29 cellular contexts compared by ENCODE assay signal in genomic region chr2:20960003-20960402, GRCh38.
"Had no signal": no experiment of that assay in that cellular context is flagged by ENCODE, and none has a peak within 500 bp of the region (broad histone marks: within the 10 kb centered on the region; RNA-seq: fewer than 3 reads in every experiment).

No MANE protein-coding gene starts in this region.

- H3K36me3 ChIP-seq: ascending aorta, esophagus squamous epithelium, gastroesophageal sphincter, heart right ventricle, WERI-Rb-1 had no signal

- ATAC-seq: activated CD4-positive, alpha-beta T cell treated with anti-CD3 and anti-CD28 coated beads for 36 hours; activated CD4-positive, CD25-positive, alpha-beta regulatory T cell treated with anti-CD3 and anti-CD28 coated beads, Interleukin-2, amount 50 U/mL, for 24 hours; activated CD8-positive, alpha-beta memory T cell treated with anti-CD3 and anti-CD28 coated beads, Interleukin-2, amount 10 ng/mL, durations not matched to agents 7 days and 5 days; activated CD8-positive, alpha-beta T cell treated with anti-CD3 and anti-CD28 coated beads, Interleukin-2, amount 10 ng/mL, durations not matched to agents 7 days and 5 days; activated naive CD4-positive, alpha-beta T cell treated with anti-CD3 and anti-CD28 coated beads, Interleukin-2, amount 50 U/mL, for 72 hours; effector memory CD8-positive, alpha-beta T cell; gastroesophageal sphincter; heart right ventricle; T-helper 17 cell had no signal

- H3K9me3 ChIP-seq: ascending aorta, esophagus squamous epithelium, gastroesophageal sphincter had no signal

- DNase-seq: activated B cell treated with CpG ODN at 0.5 μM for 24 hours; activated CD4-positive, alpha-beta memory T cell treated with anti-CD3 and anti-CD28 coated beads for 36 hours; activated CD4-positive, alpha-beta T cell treated with anti-CD3 and anti-CD28 coated beads for 36 hours; activated CD4-positive, alpha-beta T cell treated with anti-CD3 and anti-CD28 coated beads, Interleukin-2, amount 10 ng/mL, durations not matched to agents 24 days and 14 days; activated CD8-positive, alpha-beta memory T cell treated with anti-CD3 and anti-CD28 coated beads, Interleukin-2, amount 10 ng/mL, durations not matched to agents 7 days and 5 days; activated CD8-positive, alpha-beta memory T cell treated with anti-CD3 and anti-CD28 coated beads, Interleukin-2, amount 50 U/mL, for 4 hours; activated CD8-positive, alpha-beta T cell treated with anti-CD3 and anti-CD28 coated beads, Interleukin-2, amount 10 ng/mL, durations not matched to agents 7 days and 5 days; activated effector memory CD4-positive, alpha-beta T cell treated with anti-CD3 and anti-CD28 coated beads, Interleukin-2, amount 50 U/mL, for 16 hours; activated naive CD4-positive, alpha-beta T cell treated with anti-CD3 and anti-CD28 coated beads, Interleukin-2, amount 10 ng/mL, durations not matched to agents 7 days and 5 days; activated naive CD8-positive, alpha-beta T cell treated with anti-CD3 and anti-CD28 coated beads, Interleukin-2, amount 10 ng/mL, durations not matched to agents 7 days and 5 days; activated T-cell treated with anti-CD3 and anti-CD28 coated beads, Interleukin-2, amount 50 U/mL, for 1 hour; activated T-cell treated with anti-CD3 and anti-CD28 coated beads, Interleukin-2, amount 50 U/mL, for 48 hours; caudate nucleus; cortex of kidney; dermis blood vessel endothelial cell; effector CD4-positive, alpha-beta T cell; effector memory CD8-positive, alpha-beta T cell; esophagus squamous epithelium; foreskin melanocyte; heart right ventricle; T-helper 1 cell; T-helper 17 cell; T1000; WERI-Rb-1 had no signal

- H3K27ac ChIP-seq: ascending aorta, epithelial cell of prostate, esophagus squamous epithelium, gastroesophageal sphincter, heart right ventricle, WERI-Rb-1 had no signal

- H3K4me3 ChIP-seq: ascending aorta, esophagus squamous epithelium, gastroesophageal sphincter, heart right ventricle had no signal

- H3K4me1 ChIP-seq: esophagus squamous epithelium, heart right ventricle had no signal

- H3K27me3 ChIP-seq: ascending aorta, gastroesophageal sphincter had no signal
